8 cellular contexts compared by ENCODE assay signal in the genomic region with DNA sequence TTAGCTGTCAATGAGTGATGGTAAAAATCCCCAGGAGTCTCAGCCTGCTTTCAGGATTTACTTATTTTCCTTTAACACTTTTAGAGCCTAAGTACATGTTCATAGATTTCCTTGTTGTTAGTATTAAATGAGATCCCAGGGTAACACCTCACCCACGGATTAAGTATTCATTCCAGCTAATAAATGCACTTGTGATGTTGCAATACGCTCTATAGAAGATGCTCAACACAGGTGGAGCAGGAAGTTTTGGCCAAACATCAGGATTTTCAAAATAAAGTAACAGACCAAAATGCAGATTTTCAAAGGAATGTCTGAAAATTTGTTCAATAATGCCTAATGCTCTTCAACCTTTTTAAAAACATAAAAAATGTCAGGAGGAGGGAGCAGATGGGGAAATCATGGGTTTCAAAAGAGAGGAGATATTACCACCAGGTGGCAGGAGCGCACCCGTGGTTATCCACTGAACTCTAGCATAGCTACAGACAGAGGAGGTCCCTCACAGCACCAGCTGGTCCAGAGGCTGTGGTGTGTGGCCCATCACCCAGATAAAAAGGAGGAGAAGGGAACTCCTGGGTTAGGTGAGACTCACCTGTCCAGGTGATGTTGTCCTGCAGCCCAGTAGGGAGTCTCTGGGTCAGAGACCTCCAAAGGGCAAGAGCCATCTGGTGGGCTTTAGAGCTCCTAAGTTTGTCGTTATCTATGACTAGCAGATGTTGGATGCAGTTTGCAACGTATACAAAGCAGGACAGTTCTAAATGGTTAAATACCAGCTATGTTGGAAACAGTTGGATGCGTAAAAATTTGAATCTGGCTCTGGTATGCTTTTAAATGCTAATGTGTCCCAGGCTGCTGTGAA.
DNase-seq lines count a peak whose midpoint lies in the region; ATAC-seq, FAIRE-seq and TF ChIP-seq lines count a peak whose summit lies in the region.

No MANE protein-coding gene starts in this region.

- H3K36me3 ChIP-seq in DND-41 (ENCODE audit: insufficient read depth, low read length) = no peaks in the 10 kb centered on the region
- H3K36me3 ChIP-seq in SK-N-SH (replicated peaks in 1 of 2; ENCODE audit: control insufficient read depth in 1 of 2, insufficient read depth in 2 of 2, low read length in 1 of 2) = no peaks in the 10 kb centered on the region
- no peaks in the 10 kb centered on the region for H3K36me3 ChIP-seq in astrocyte (ENCODE audit: insufficient read depth, low read length)

- TF ChIP-seq CTCF in DND-41 (IDR thresholded peaks at IDR 0.05; ENCODE audit: borderline replicate concordance, extremely low read depth, low read length, poor library complexity, severe bottlenecking) (peak; percentile 69), SK-N-SH (IDR thresholded peaks at IDR 0.05) (peak; percentile 50), astrocyte (IDR thresholded peaks at IDR 0.05; ENCODE audit: insufficient read depth, low read depth, low read length) (peak; percentile 70)

- H3K27me3 Mint-ChIP-seq in astrocyte (ENCODE audit: low read depth, unreplicated experiment) = no peaks in the 10 kb centered on the region

- H4K20me1 ChIP-seq in DND-41 (ENCODE audit: insufficient read depth, low read length) (no peaks in the 10 kb centered on the region), SK-N-SH (ENCODE audit: insufficient read depth) (no peaks in the 10 kb centered on the region), astrocyte (ENCODE audit: insufficient read depth, low read length) (no peaks in the 10 kb centered on the region)

- ATAC-seq in DND-41 (ENCODE audit: insufficient read depth, low read depth) = peak; percentile 74; the same call in 2 of the 3 replicates
- ATAC-seq in GM21360 (IDR thresholded peaks at IDR 0.05; ENCODE audit: unreplicated experiment) = peak; percentile 98

- no peaks in the 10 kb centered on the region for H3K36me3 Mint-ChIP-seq in astrocyte (ENCODE audit: low read depth, unreplicated experiment)

- no peaks in the 10 kb centered on the region for H3F3A ChIP-seq in SK-N-SH (replicated peaks; ENCODE audit: insufficient read depth)

- no peak overlapping the region for H3K27ac ChIP-seq in DND-41 (ENCODE audit: low read length)
- H3K27ac ChIP-seq in SK-N-SH (ENCODE audit: low read depth in 2 of 2, low read length in 1 of 2) = no peak overlapping the region
- H3K27ac ChIP-seq in astrocyte (ENCODE audit: low read depth, low read length) = no peak overlapping the region

- no peaks in the 10 kb centered on the region for H3K9me3 ChIP-seq in DND-41 (ENCODE audit: insufficient read depth, low read length, severe bottlenecking)
- H3K9me3 ChIP-seq in SK-N-SH = no peaks in the 10 kb centered on the region
- H3K9me3 ChIP-seq in astrocyte (ENCODE audit: insufficient read depth, low read depth, low read length) = no peaks in the 10 kb centered on the region

- H2AFZ ChIP-seq in DND-41 (ENCODE audit: low read depth, low read length) (no peak overlapping the region), SK-N-SH (ENCODE audit: low read depth) (no peak overlapping the region), astrocyte (ENCODE audit: low read depth, low read length) (no peak overlapping the region)

- H3K4me3 ChIP-seq in DND-41 (ENCODE audit: low read depth in 1 of 2, low read length in 2 of 2) = no peak overlapping the region
- H3K4me3 ChIP-seq in SK-N-SH (ENCODE audit: low read depth in 2 of 2, low read length in 1 of 2) = no peak overlapping the region
- H3K4me3 ChIP-seq in astrocyte (ENCODE audit: insufficient read depth, low read depth, low read length) = no peak overlapping the region

- H3K4me1 ChIP-seq in DND-41 (ENCODE audit: insufficient read depth, low read length) (no peaks in the 10 kb centered on the region), SK-N-SH (ENCODE audit: control insufficient read depth in 1 of 2, insufficient read depth in 2 of 2, low read depth in 1 of 2, low read length in 1 of 2) (no peaks in the 10 kb centered on the region), astrocyte (ENCODE audit: insufficient read depth, low read length) (no peaks in the 10 kb centered on the region)

- no peak for TF ChIP-seq EP300 in SK-N-SH (IDR thresholded peaks at IDR 0.05; ENCODE audit: borderline replicate concordance in 1 of 2, low read depth in 1 of 2, low read length in 1 of 2)

- WGBS in SK-N-SH (ENCODE audit: low lambda C conversion rate) = 33% methylated on average over 7 of the region's 7 CpGs

- FAIRE-seq in astrocyte (lab: Jason Lieb, UNC) = no peak

- TF ChIP-seq RAD21 in SK-N-SH (IDR thresholded peaks at IDR 0.05; ENCODE audit: low read length) = peak; percentile 73

- CTCF ChIA-PET in SK-N-SH (lab: Yijun Ruan, JAX) = interaction anchor here (0.5 to 8.1 kb wide), 52 partner anchors 8 to 1151 kb away, joined by 3 to 131 read pairs (median 4); no protein-coding TSS in a partner anchor

- H3K27ac Mint-ChIP-seq in astrocyte (ENCODE audit: unreplicated experiment) = no peak overlapping the region

- DNase-seq in DND-41 (peak; percentile 49), HUDEP-2 (lab: John Stamatoyannopoulos, UW; ENCODE audit: unreplicated experiment in 76 of 76) (peak in 56 of 76 experiments; percentile 3 to 73 (median 28)), SK-N-SH (peak; percentile 62), astrocyte (ENCODE audit: low read depth) (peak; percentile 16), iPS DF 19.7 (ENCODE audit: low read depth, low spot score) (peak; percentile 23), NOMO-1 treated with DMSO at 0.1 percent for 48 hours (lab: John Stamatoyannopoulos, UW; ENCODE audit: unreplicated experiment) (no peak)
- peak; percentile 25 to 36 (median 29) for DNase-seq in stimulated activated CD4-positive, alpha-beta T cell treated with anti-CD3 and anti-CD28 coated beads, Interleukin-12 subunit alpha, Interleukin-12 subunit beta, amount 100 ng/mL, for 48 hours (ENCODE audit: low read depth in 2 of 3, low spot score in 1 of 3)

- H3K4me3 Mint-ChIP-seq in astrocyte (ENCODE audit: unreplicated experiment) = no peak overlapping the region

- no peaks in the 10 kb centered on the region for H3K4me1 Mint-ChIP-seq in astrocyte (ENCODE audit: low read depth, unreplicated experiment)

- H3K4me2 ChIP-seq in DND-41 (ENCODE audit: insufficient read depth, low read length) = no peak overlapping the region
- no peak overlapping the region for H3K4me2 ChIP-seq in SK-N-SH
- no peak overlapping the region for H3K4me2 ChIP-seq in astrocyte (ENCODE audit: low read length)

- H3K27me3 ChIP-seq in DND-41 (ENCODE audit: insufficient read depth, low read length, poor library complexity) (no peaks in the 10 kb centered on the region), SK-N-SH (ENCODE audit: insufficient read depth) (no peaks in the 10 kb centered on the region), astrocyte (ENCODE audit: insufficient read depth, low read length) (no peaks in the 10 kb centered on the region)

- POLR2A ChIA-PET in SK-N-SH (lab: Yijun Ruan, JAX) = no interaction called here

- H3K9ac ChIP-seq in DND-41 (ENCODE audit: low read depth, low read length) (no peak overlapping the region), SK-N-SH (no peak overlapping the region), astrocyte (ENCODE audit: low read length) (no peak overlapping the region)

- peaks cover 11% of the 10 kb centered on the region for H3K9me3 Mint-ChIP-seq in astrocyte (ENCODE audit: unreplicated experiment)

- H3K9me2 ChIP-seq in SK-N-SH = no peaks in the 10 kb centered on the region

- H3K79me2 ChIP-seq in DND-41 (ENCODE audit: insufficient read depth, low read length) = no peaks in the 10 kb centered on the region
- no peaks in the 10 kb centered on the region for H3K79me2 ChIP-seq in SK-N-SH (ENCODE audit: insufficient read depth)
- H3K79me2 ChIP-seq in astrocyte (ENCODE audit: insufficient read depth, low read length) = no peaks in the 10 kb centered on the region

TF ChIP-seq in SK-N-SH, 30 proteins besides CTCF, POLR2A, EP300 and RAD21:
- TF ChIP-seq SMC3 (IDR thresholded peaks at IDR 0.05; ENCODE audit: low read depth, low read length) (peak; percentile 76), NRF1 (IDR thresholded peaks at IDR 0.05; ENCODE audit: low read depth, low read length) (no peak), RXRA (IDR thresholded peaks at IDR 0.05; ENCODE audit: borderline replicate concordance, low read depth) (no peak), REST (IDR thresholded peaks at IDR 0.05; ENCODE audit: low read depth, low read length) (no peak), GATA2 (CRISPR knock-in tag; IDR thresholded peaks at IDR 0.05) (no peak), CHD2 (IDR thresholded peaks at IDR 0.05; ENCODE audit: low read length, partially characterized antibody) (no peak)
- TF ChIP-seq, protein P1, sequence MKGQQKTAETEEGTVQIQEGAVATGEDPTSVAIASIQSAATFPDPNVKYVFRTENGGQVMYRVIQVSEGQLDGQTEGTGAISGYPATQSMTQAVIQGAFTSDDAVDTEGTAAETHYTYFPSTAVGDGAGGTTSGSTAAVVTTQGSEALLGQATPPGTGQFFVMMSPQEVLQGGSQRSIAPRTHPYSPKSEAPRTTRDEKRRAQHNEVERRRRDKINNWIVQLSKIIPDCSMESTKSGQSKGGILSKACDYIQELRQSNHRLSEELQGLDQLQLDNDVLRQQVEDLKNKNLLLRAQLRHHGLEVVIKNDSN (IDR thresholded peaks at IDR 0.05; ENCODE audit: borderline replicate concordance, low read depth) = no peak
